14 cellular contexts compared by ENCODE assay signal in genomic region chr6:106104476-106104875, GRCh38. TPM values are rescaled to one million over a fixed set of nuclear protein-coding genes. Genes with fewer than 3 reads are reported as not detected.
DNase-seq lines count a peak whose midpoint lies in the region; ATAC-seq and TF ChIP-seq lines count a peak whose summit lies in the region.
"Had no signal": no experiment of that assay in that cellular context is flagged by ENCODE, and none has a peak within 500 bp of the region (broad histone marks: within the 10 kb centered on the region; RNA-seq: fewer than 3 reads in every experiment).

No MANE protein-coding gene starts in this region.

- no peaks in the 10 kb centered on the region for H3K27me3 ChIP-seq in KMS-11 (ENCODE audit: insufficient read depth, low read depth)
- H3K27me3 ChIP-seq in thyroid gland, result no peaks in the 10 kb centered on the region
- no peaks in the 10 kb centered on the region for H3K27me3 ChIP-seq in HAP-1 (ENCODE audit: low read depth)
- H3K27me3 ChIP-seq: MG63 had no signal

- 0 out of 2 replicates have a peak, but pooled peaks cover 6% of the 10 kb centered on the region for H4K20me1 ChIP-seq in KMS-11 (ENCODE audit: insufficient read depth)

- in situ Hi-C loops in HAP-1 (cut with MboI; ENCODE audit: low sequenced_read_pairs), result no loop called here

- no peaks in the 10 kb centered on the region for H3K9me3 ChIP-seq in thyroid gland
- H3K9me3 ChIP-seq in HAP-1, result no peaks in the 10 kb centered on the region
- H3K9me3 ChIP-seq: MG63 had no signal

- H3K27me3 Mint-ChIP-seq in activated T-cell treated with anti-CD3 and anti-CD28 coated beads, Interleukin-2, amount 50 U/mL, for 24 hours, result peaks cover 9% of the 10 kb centered on the region
- H3K27me3 Mint-ChIP-seq in central memory CD8-positive, alpha-beta T cell, result no peaks in the 10 kb centered on the region

- TF ChIP-seq CTCF in KMS-11 (conservative IDR thresholded peaks at IDR 0.05; ENCODE audit: low read depth, low read length), result no peak
- TF ChIP-seq CTCF in thyroid gland (IDR thresholded peaks at IDR 0.05), result no peak

- H3K27ac ChIP-seq in KMS-11 (peak overlapping the region; percentile 95), thyroid gland (peak overlapping the region; percentile 88 to 89 (median 88))

- peak overlapping the region; percentile 96 for H3K27ac Mint-ChIP-seq in activated T-cell treated with anti-CD3 and anti-CD28 coated beads, Interleukin-2, amount 50 U/mL, for 24 hours
- H3K27ac Mint-ChIP-seq in central memory CD8-positive, alpha-beta T cell (ENCODE audit: low read depth), result peak overlapping the region; percentile 87

- WGBS in thyroid gland, 2 donors, result 85 to 89% methylated on average over 7 of the region's 7 CpGs

- H3K9ac ChIP-seq in KMS-11, result peak overlapping the region; percentile 95

- TF ChIP-seq POLR2A in thyroid gland (IDR thresholded peaks at IDR 0.05), result no peak

- no peak overlapping the region for H2AFZ ChIP-seq in KMS-11 (ENCODE audit: low read depth)

- peaks cover 84% of the 10 kb centered on the region for H3K4me1 ChIP-seq in KMS-11 (ENCODE audit: low read depth, poor library complexity, severe bottlenecking)
- peaks cover 14 to 28% of the 10 kb centered on the region in 2 donors for H3K4me1 ChIP-seq in thyroid gland
- H3K4me1 ChIP-seq in HAP-1, result no peaks in the 10 kb centered on the region

- no peak for ATAC-seq in central memory CD8-positive, alpha-beta T cell (replicated peaks; ENCODE audit: extremely low read depth, poor library complexity, severe bottlenecking)
- no peak for ATAC-seq in HG03520 (IDR thresholded peaks at IDR 0.05; ENCODE audit: unreplicated experiment)

- H3K4me3 Mint-ChIP-seq in activated T-cell treated with anti-CD3 and anti-CD28 coated beads, Interleukin-2, amount 50 U/mL, for 24 hours, result peak overlapping the region; percentile 88
- peak overlapping the region; percentile 99 for H3K4me3 Mint-ChIP-seq in central memory CD8-positive, alpha-beta T cell

- peak overlapping the region; percentile 75 for H3K4me2 ChIP-seq in KMS-11

- H3K36me3 ChIP-seq in KMS-11 (ENCODE audit: insufficient read depth), result peaks cover 40% of the 10 kb centered on the region
- H3K36me3 ChIP-seq in thyroid gland, result peaks cover 17 to 19% of the 10 kb centered on the region in 2 donors
- H3K36me3 ChIP-seq in HAP-1 (replicated peaks), result no peaks in the 10 kb centered on the region
- H3K36me3 ChIP-seq: MG63 had no signal

- H3K4me3 ChIP-seq in KMS-11 (IDR thresholded peaks at IDR 0.05; ENCODE audit: insufficient read depth, low read depth, low read length) (no peak overlapping the region), thyroid gland (replicated peaks in 1 of 3) (no peak overlapping the region), HAP-1 (no peak overlapping the region)

- no peak for DNase-seq in activated T-cell treated with anti-CD3 and anti-CD28 coated beads, Interleukin-2, amount 50 U/mL, for 24 hours
- no peak for DNase-seq in activated T-cell treated with anti-CD3 and anti-CD28 coated beads, Interleukin-2, amount 50 U/mL, for 48 hours
- DNase-seq in central memory CD8-positive, alpha-beta T cell (ENCODE audit: low spot score in 2 of 2), result no peak
- DNase-seq in thyroid gland (peak in 1 of 2 donors; percentile 21), HAP-1 (ENCODE audit: low spot score in 2 of 2) (no peak)
- DNase-seq: DMS153, EL, MG63, NCI-H187 treated with DMSO at 0.1 percent for 48 hours, NCI-H510A, NCI-H82, SIG-M5 had no signal

- H3K4me1 Mint-ChIP-seq in activated T-cell treated with anti-CD3 and anti-CD28 coated beads, Interleukin-2, amount 50 U/mL, for 24 hours (ENCODE audit: low read depth), result peaks cover 81% of the 10 kb centered on the region
- H3K4me1 Mint-ChIP-seq in central memory CD8-positive, alpha-beta T cell, result peaks cover 75% of the 10 kb centered on the region

- peaks cover 96% of the 10 kb centered on the region for H3K36me3 Mint-ChIP-seq in activated T-cell treated with anti-CD3 and anti-CD28 coated beads, Interleukin-2, amount 50 U/mL, for 24 hours (ENCODE audit: low read depth)
- H3K36me3 Mint-ChIP-seq in central memory CD8-positive, alpha-beta T cell (ENCODE audit: insufficient read depth), result peaks cover 70% of the 10 kb centered on the region

- H3K79me2 ChIP-seq in KMS-11 (ENCODE audit: insufficient read depth, low read depth), result peaks cover 92% of the 10 kb centered on the region

- H3K9me3 Mint-ChIP-seq in activated T-cell treated with anti-CD3 and anti-CD28 coated beads, Interleukin-2, amount 50 U/mL, for 24 hours, result peaks cover 2% of the 10 kb centered on the region
- H3K9me3 Mint-ChIP-seq in central memory CD8-positive, alpha-beta T cell, result no peaks in the 10 kb centered on the region

- intact Hi-C loops in thyroid gland (cut with DNase I), result no loop called here

RNA-seq across cellular contexts. Expression of gene PRDM1, which starts 18.3 kb away (rescaled TPM):
- total RNA-seq in thyroid gland, result 1 to 10 TPM; 5.6 to 7.6 (median 7.0) TPM
